In the genomic region with DNA sequence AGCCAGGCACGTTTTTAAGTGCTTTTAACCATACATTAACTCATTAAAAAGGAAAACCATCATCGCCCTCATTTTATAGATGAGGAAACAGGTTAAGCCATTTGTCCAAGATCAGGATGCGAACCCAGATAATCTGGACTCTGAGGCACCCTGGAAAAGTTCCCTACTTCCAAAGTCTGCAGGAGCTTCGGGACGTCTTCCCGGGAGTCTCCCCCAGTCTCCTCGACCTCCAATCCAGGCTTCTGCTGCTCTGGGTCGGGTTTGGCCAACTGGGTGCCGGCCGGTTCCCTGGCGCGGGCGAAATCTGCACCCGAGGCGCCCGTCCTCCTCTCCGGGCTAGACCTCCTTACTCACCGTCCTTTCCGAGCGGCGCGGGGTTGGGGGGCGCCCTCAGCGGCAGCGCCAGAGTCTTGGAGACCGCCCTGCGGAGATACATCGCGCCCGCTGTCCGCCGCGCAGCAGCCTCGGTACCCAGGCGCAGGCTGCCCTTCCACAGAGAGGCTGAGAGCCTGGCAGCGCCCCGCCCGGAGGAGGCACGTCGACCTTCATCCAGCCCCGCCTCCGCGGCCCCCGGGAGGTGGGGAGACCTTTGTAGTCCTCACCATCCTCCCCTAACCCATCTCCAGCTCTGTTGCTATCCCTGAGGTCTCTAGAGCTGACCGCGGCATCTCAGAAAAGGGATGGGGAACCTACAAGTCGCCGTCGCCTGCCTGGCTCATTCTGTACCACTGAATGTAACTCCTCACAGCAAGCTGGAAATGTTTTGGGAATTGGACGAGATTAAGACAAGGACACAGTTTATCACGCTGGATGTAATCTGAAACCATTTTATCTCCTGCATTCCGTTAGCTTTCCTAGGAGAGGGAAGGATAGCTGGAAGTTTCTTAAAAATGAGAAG, we compare ENCODE assay signal across 7 cellular contexts. TPM values are rescaled to one million over a fixed set of nuclear protein-coding genes. Genes with fewer than 3 reads are reported as not detected.
DNase-seq lines count a peak whose midpoint lies in the region; ATAC-seq and TF ChIP-seq lines count a peak whose summit lies in the region.

MGARP (minus strand) TSS at position 503 of the 898 bp plus-strand sequence; CDS start at position 436, 67 bp downstream.

- H3K4me3 ChIP-seq in GM23248 (peak within 1 kb of the TSS; percentile 23), duodenal mucosa (ENCODE audit: low read depth in 1 of 2, low read length in 2 of 2) (peak within 1 kb of the TSS; percentile 57 to 58), lower lobe of right lung (peak within 1 kb of the TSS; percentile 43), stomach (peak within 1 kb of the TSS; percentile 46 to 62 (median 52))

- H3K9ac ChIP-seq in GM23248, result no peak within 1 kb of the TSS
- no peak within 1 kb of the TSS for H3K9ac ChIP-seq in duodenal mucosa (ENCODE audit: low read depth in 1 of 2, low read length in 2 of 2)

- peaks cover 11% of the 10 kb centered on the region for H3K4me1 Mint-ChIP-seq in T-helper 17 cell

- WGBS in GM23248 (ENCODE audit: low coverage in 1 of 2, low lambda C conversion rate in 2 of 2, missing lambda C conversion rate in 2 of 2), 2 experiments, result 31 to 39% methylated on average over 38 to 52 of the region's 52 CpGs
- 5 to 12% (median 7%) methylated on average over 32 to 52 of the region's 52 CpGs for WGBS in stomach, 5 donors

- DNase-seq in GM23248 (no peak), T-helper 17 cell (peak in 1 of 3 donors; percentile 16), lower lobe of right lung (peak; percentile 49), stomach (no peak), DMS153 (lab: John Stamatoyannopoulos, UW) (no peak), T-helper 9 cell (no peak)

- H3K27ac ChIP-seq in GM23248, result no peak within 1 kb of the TSS
- no peak within 1 kb of the TSS for H3K27ac ChIP-seq in duodenal mucosa (ENCODE audit: low read depth, low read length)
- no peak within 1 kb of the TSS for H3K27ac ChIP-seq in lower lobe of right lung
- H3K27ac ChIP-seq in stomach, result no peak within 1 kb of the TSS

- H3F3A ChIP-seq in GM23248 (ENCODE audit: insufficient read depth), result peaks cover 28% of the 10 kb centered on the region

- H3K4me2 ChIP-seq in GM23248 (ENCODE audit: unreplicated experiment), result peak within 1 kb of the TSS; percentile 13

- TF ChIP-seq EP300 in stomach (IDR thresholded peaks at IDR 0.05), result no peak

- H3K79me2 ChIP-seq in GM23248 (ENCODE audit: insufficient read depth), result no peaks in the 10 kb centered on the region

- H3K9me3 ChIP-seq in GM23248 (ENCODE audit: low read depth) (no peaks in the 10 kb centered on the region), T-helper 17 cell (ENCODE audit: control insufficient read depth, low read length, poor library complexity, severe bottlenecking) (no peaks in the 10 kb centered on the region), duodenal mucosa (ENCODE audit: control insufficient read depth in 1 of 2, low read length in 2 of 2) (peaks cover 0 to 3% of the 10 kb centered on the region in 2 donors), lower lobe of right lung (no peaks in the 10 kb centered on the region), stomach (peaks cover 0 to 8% (median 3%) of the 10 kb centered on the region in 4 donors)

- H3K36me3 ChIP-seq in GM23248 (ENCODE audit: low read depth) (no peaks in the 10 kb centered on the region), duodenal mucosa (ENCODE audit: control insufficient read depth in 1 of 2, insufficient read depth in 2 of 2, low read length in 2 of 2) (no peaks in the 10 kb centered on the region), lower lobe of right lung (no peaks in the 10 kb centered on the region), stomach (peaks cover 0 to 6% (median 0%) of the 10 kb centered on the region in 4 donors)

- intact Hi-C loops in lower lobe of right lung (cut with DNase I) (no loop called here), stomach (cut with DNase I; ENCODE audit: low total_unique reads) (no loop called here)

- peaks cover 25% of the 10 kb centered on the region for H3K4me1 ChIP-seq in GM23248 (ENCODE audit: insufficient read depth)
- peaks cover 0 to 13% of the 10 kb centered on the region in 2 donors for H3K4me1 ChIP-seq in duodenal mucosa (ENCODE audit: control insufficient read depth in 1 of 2, insufficient read depth in 2 of 2, low read length in 2 of 2)
- peaks cover 15% of the 10 kb centered on the region for H3K4me1 ChIP-seq in lower lobe of right lung
- H3K4me1 ChIP-seq in stomach, result peaks cover 0 to 17% (median 15%) of the 10 kb centered on the region in 4 donors

- peaks cover 3% of the 10 kb centered on the region for H3K36me3 Mint-ChIP-seq in T-helper 17 cell (ENCODE audit: low read depth)

- peak within 1 kb of the TSS; percentile 29 for H3K27ac Mint-ChIP-seq in T-helper 17 cell

- in situ Hi-C loops in GM23248 (cut with MboI), result no loop called here

- no peak for TF ChIP-seq CTCF in lower lobe of right lung (IDR thresholded peaks at IDR 0.05)
- TF ChIP-seq CTCF in stomach (IDR thresholded peaks at IDR 0.05), result no peak

- no peaks in the 10 kb centered on the region for H4K20me1 ChIP-seq in GM23248 (ENCODE audit: insufficient read depth)

- peak within 1 kb of the TSS; percentile 82 for H3K4me3 Mint-ChIP-seq in T-helper 17 cell

- H3K27me3 Mint-ChIP-seq in T-helper 17 cell, result peaks cover 39% of the 10 kb centered on the region

- peak; percentile 78 for ATAC-seq in T-helper 17 cell
- ATAC-seq in lower lobe of right lung, result peak; percentile 58 to 78

- H3K27me3 ChIP-seq in GM23248 (replicated peaks; ENCODE audit: insufficient read depth) (no peaks in the 10 kb centered on the region), duodenal mucosa (ENCODE audit: control insufficient read depth in 1 of 2, insufficient read depth in 2 of 2, low read length in 2 of 2) (peaks cover 23 to 29% of the 10 kb centered on the region in 2 donors), lower lobe of right lung (ENCODE audit: low read depth) (peaks cover 43% of the 10 kb centered on the region), stomach (peaks cover 0 to 47% (median 24%) of the 10 kb centered on the region in 3 donors)

- no peak for TF ChIP-seq POLR2A in stomach (IDR thresholded peaks at IDR 0.05)

- no peaks in the 10 kb centered on the region for H3K9me2 ChIP-seq in GM23248 (ENCODE audit: insufficient read depth)

- peak within 1 kb of the TSS; percentile 65 for H2AFZ ChIP-seq in GM23248

RNA-seq across cellular contexts. Expression of gene MGARP, which starts in this region (rescaled TPM):
- 2.1 and 2.4 TPM in 2 replicates for total RNA-seq in GM23248 (2014; rRNA removed; shearing (Covaris generic))
- polyA plus RNA-seq in GM23248 (2016; fragmentation: Nextera tagmentation; extraction: Ambion mirVana), result 2.9 TPM in 2 replicates
- total RNA-seq in T-helper 17 cell, result not detected
- not detected for total RNA-seq in lower lobe of right lung
- total RNA-seq in stomach, result not detected
- 1 to 10 TPM in 1 of 3 donors, under 1 TPM in 2; 0.08 to 1.4 (median 0.31) TPM for polyA plus RNA-seq in stomach

Comparison
In these comparisons a context has a peak if more than half of its experiments do, and no peak if none do; other contexts are left out.
1. Peak in ATAC-seq in T-helper 17 cell; RNA of the gene not detected or under 1 TPM.
2. Peak in DNase-seq, ATAC-seq and H3K4me3 ChIP-seq in lower lobe of right lung; RNA of the gene not detected or under 1 TPM.